ENCODE assay signal across 12 cellular contexts in genomic region chr2:237181844-237182243, GRCh38.
A peak's percentile ranks its signal among the peaks of the same experiment; 100 is the strongest.
DNase-seq lines count a peak whose midpoint lies in the region; ATAC-seq and TF ChIP-seq lines count a peak whose summit lies in the region.
"Had no signal": no experiment of that assay in that cellular context is flagged by ENCODE, and none has a peak within 500 bp of the region (broad histone marks: within the 10 kb centered on the region; RNA-seq: fewer than 3 reads in every experiment).

No MANE protein-coding gene starts in this region.

- TF ChIP-seq CTCF in astrocyte of the cerebellum (IDR thresholded peaks at IDR 0.05; ENCODE audit: low read depth, low read length, missing control alignments) (no peak), left ventricle myocardium inferior (IDR thresholded peaks at IDR 0.05; ENCODE audit: borderline replicate concordance) (no peak)

- intact Hi-C loops in left ventricle myocardium inferior (cut with micrococcal nuclease): no loop called here

- DNase-seq in ELR (ENCODE audit: low read depth) (peak; percentile 94), astrocyte of the cerebellum (ENCODE audit: low read depth) (peak; percentile 68), left ventricle myocardium inferior (no peak), skeletal muscle cell (ENCODE audit: low read depth) (peak; percentile 93)
- DNase-seq: activated effector memory CD4-positive, alpha-beta T cell treated with Interleukin-2 at 50 U/mL for 16 hours; NCI-H1417; stimulated activated CD4-positive, alpha-beta T cell treated with anti-CD3 and anti-CD28 coated beads, Interleukin-2, amount 100 ng/mL, for 48 hours; thyroid gland had no signal

- H3K4me1 ChIP-seq in left ventricle myocardium inferior: peaks cover 5% of the 10 kb centered on the region
- H3K4me1 ChIP-seq: thyroid gland had no signal

- H3K27ac ChIP-seq in left ventricle myocardium inferior (replicated peaks): peak overlapping the region; percentile 67
- H3K27ac ChIP-seq: thyroid gland had no signal

- no peaks in the 10 kb centered on the region for H3K27me3 ChIP-seq in left ventricle myocardium inferior (ENCODE audit: low read depth)
- H3K27me3 ChIP-seq: thyroid gland had no signal

- H3K36me3 ChIP-seq in left ventricle myocardium inferior: no peaks in the 10 kb centered on the region
- H3K36me3 ChIP-seq: thyroid gland had no signal

- in situ Hi-C loops in astrocyte of the cerebellum (cut with HindIII; ENCODE audit: low sequenced_read_pairs): no loop called here

- no peak overlapping the region for H3K4me3 ChIP-seq in astrocyte of the cerebellum (ENCODE audit: low read depth, low read length)
- no peak overlapping the region for H3K4me3 ChIP-seq in left ventricle myocardium inferior
- H3K4me3 ChIP-seq in skeletal muscle cell (ENCODE audit: low read depth, low read length): no peak overlapping the region
- H3K4me3 ChIP-seq: thyroid gland had no signal

- no peaks in the 10 kb centered on the region for H3K9me3 ChIP-seq in left ventricle myocardium inferior (replicated peaks)
- H3K9me3 ChIP-seq: thyroid gland had no signal

- ATAC-seq in GM18858 (IDR thresholded peaks at IDR 0.05; ENCODE audit: unreplicated experiment) (no peak), GM19467 (IDR thresholded peaks at IDR 0.05; ENCODE audit: unreplicated experiment) (no peak), GM18873 (IDR thresholded peaks at IDR 0.05; ENCODE audit: low FRiP score, unreplicated experiment) (no peak), GM18519 (IDR thresholded peaks at IDR 0.05; ENCODE audit: low FRiP score, unreplicated experiment) (no peak)
